In genomic region chr10:13382759-13383753, GRCh38 we compare ENCODE assay signal across 8 cellular contexts. TPM values are rescaled to one million over a fixed set of nuclear protein-coding genes. Genes with fewer than 3 reads are reported as not detected.
DNase-seq lines count a peak whose midpoint lies in the region; ATAC-seq and TF ChIP-seq lines count a peak whose summit lies in the region.

No MANE protein-coding gene starts in this region.

- 32% methylated on average over 39 of the region's 39 CpGs for WGBS in smooth muscle cell (ENCODE audit: low lambda C conversion rate)

- H2AFZ ChIP-seq in smooth muscle cell (ENCODE audit: low read depth) = no peak overlapping the region

- peak overlapping the region; percentile 81 for H3K27ac Mint-ChIP-seq in T-helper 17 cell

- H3K4me3 Mint-ChIP-seq in T-helper 17 cell = peak overlapping the region; percentile 73

- no peaks in the 10 kb centered on the region for H3K79me2 ChIP-seq in smooth muscle cell (ENCODE audit: low read depth)

- peaks cover 61% of the 10 kb centered on the region for H3K27me3 Mint-ChIP-seq in T-helper 17 cell

- H3K36me3 Mint-ChIP-seq in T-helper 17 cell (ENCODE audit: low read depth) = peaks cover 5% of the 10 kb centered on the region

- TF ChIP-seq CTCF in smooth muscle cell (IDR thresholded peaks at IDR 0.05; ENCODE audit: borderline replicate concordance, insufficient read depth, poor library complexity, severe bottlenecking) = no peak
- TF ChIP-seq CTCF in GM13977 (IDR thresholded peaks at IDR 0.05; ENCODE audit: extremely low read depth, insufficient read depth, missing control alignments) = no peak

- H3K4me1 Mint-ChIP-seq in T-helper 17 cell = peaks cover 10% of the 10 kb centered on the region

- no peaks in the 10 kb centered on the region for H3F3A ChIP-seq in smooth muscle cell (ENCODE audit: low read depth)

- H3K9ac ChIP-seq in smooth muscle cell (ENCODE audit: low read depth) = no peak overlapping the region

- H3K4me1 ChIP-seq in smooth muscle cell (ENCODE audit: low read depth) = no peaks in the 10 kb centered on the region

- H3K27me3 ChIP-seq in smooth muscle cell (ENCODE audit: low read depth) = peaks cover 44% of the 10 kb centered on the region

- peak overlapping the region; percentile 28 for H3K4me3 ChIP-seq in smooth muscle cell

- DNase-seq in NOMO-1 (lab: John Stamatoyannopoulos, UW; ENCODE audit: unreplicated experiment in 2 of 2) (peak; percentile 28 to 52), NOMO-1 treated with dmso at 0.1 percent for 144 hours (lab: John Stamatoyannopoulos, UW; ENCODE audit: unreplicated experiment) (no peak), T-helper 17 cell (no peak), iris pigment epithelial cell (ENCODE audit: low read depth) (peak; percentile 13), smooth muscle cell (lab: John Stamatoyannopoulos, UW; ENCODE audit: unreplicated experiment) (no peak), GM13977 (ENCODE audit: low spot score) (no peak), SKM-1 (lab: John Stamatoyannopoulos, UW; ENCODE audit: unreplicated experiment) (no peak)

- no peak overlapping the region for H3K27ac ChIP-seq in smooth muscle cell (ENCODE audit: low read depth)

- H3K9me3 ChIP-seq in T-helper 17 cell (ENCODE audit: control insufficient read depth, low read length, poor library complexity, severe bottlenecking) (no peaks in the 10 kb centered on the region), smooth muscle cell (replicated peaks; ENCODE audit: low read depth) (no peaks in the 10 kb centered on the region)

- in situ Hi-C loops in GM13977 (cut with MboI; ENCODE audit: low pct_unique_long_range_greater_than_20kb, low sequenced_read_pairs, unreplicated experiment) = no loop called here

- H4K20me1 ChIP-seq in smooth muscle cell (ENCODE audit: low read depth) = no peaks in the 10 kb centered on the region

- no peak for ATAC-seq in T-helper 17 cell
- no peak for ATAC-seq in GM19452 (IDR thresholded peaks at IDR 0.05; ENCODE audit: unreplicated experiment)

- no peaks in the 10 kb centered on the region for H3K36me3 ChIP-seq in smooth muscle cell (ENCODE audit: low read depth)

- peak overlapping the region; percentile 71 for H3K4me2 ChIP-seq in smooth muscle cell

RNA-seq across cellular contexts. Expression of gene SEPHS1, which starts 35.0 kb away (rescaled TPM):
- total RNA-seq in T-helper 17 cell = 10 to 100 TPM; 18.9 to 20.2 TPM
- total RNA-seq in smooth muscle cell = 24.1 and 29.5 TPM in 2 replicates
- polyA plus RNA-seq in smooth muscle cell = 36.5 and 48.3 TPM in 2 replicates

Comparison
In these comparisons a context has a peak if more than half of its experiments do, and no peak if none do; other contexts are left out.
1. DNase-seq: peak in NOMO-1 (2 of 2) and iris pigment epithelial cell (single experiment); none in NOMO-1 treated with dmso at 0.1 percent for 144 hours (single experiment), T-helper 17 cell (0 of 3), smooth muscle cell (single experiment), GM13977 (single experiment) and SKM-1 (single experiment).